ENCODE assay signal across 8 cellular contexts in the genomic region with DNA sequence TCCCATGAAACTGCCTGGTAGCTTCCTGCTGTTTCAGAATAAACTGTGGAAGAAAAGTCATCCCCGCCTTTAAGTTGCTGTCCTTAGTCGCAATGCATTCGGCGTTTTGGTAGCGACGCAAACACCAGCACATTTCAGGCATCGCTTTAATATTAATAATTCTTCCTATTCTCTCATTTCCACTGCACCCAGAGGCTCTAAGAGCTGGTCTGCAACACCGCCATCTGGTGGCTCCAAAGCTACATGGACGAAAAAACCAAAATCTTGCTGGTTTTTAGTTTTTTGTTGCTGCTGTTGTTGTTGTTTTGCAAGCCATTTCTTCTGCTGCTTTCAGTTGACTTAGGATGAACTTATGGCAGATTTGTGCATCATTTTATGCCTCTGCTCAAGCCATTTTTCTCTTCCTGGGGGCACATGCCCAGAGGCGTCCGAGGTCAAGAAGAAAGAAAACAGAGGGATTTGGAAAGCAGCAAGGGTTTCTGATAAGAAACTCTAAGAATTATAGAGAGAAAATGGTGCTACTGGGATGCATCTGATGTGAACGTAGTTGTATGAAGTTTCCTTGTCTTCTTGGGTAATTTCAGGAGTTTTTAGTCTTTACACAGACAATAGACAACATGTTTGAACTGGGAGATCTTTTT.
A peak's percentile ranks its signal among the peaks of the same experiment; 100 is the strongest.
DNase-seq lines count a peak whose midpoint lies in the region; ATAC-seq and TF ChIP-seq lines count a peak whose summit lies in the region.

No MANE protein-coding gene starts in this region.

- DNase-seq in Ammon's horn (ENCODE audit: low spot score) (peak; percentile 66), GM13977 (ENCODE audit: low spot score) (peak; percentile 48), NCI-H2171 (lab: John Stamatoyannopoulos, UW) (peak; percentile 2), anterior cingulate cortex (lab: John Stamatoyannopoulos, UW) (peak in 35 of 58 donors; percentile 1 to 51 (median 14)), iPS-NIHi7 (ENCODE audit: extremely low spot score) (peak; percentile 64)
- peak; percentile 11 for DNase-seq in stimulated activated naive CD8-positive, alpha-beta T cell treated with anti-CD3 and anti-CD28 coated beads, Interleukin-15, Interleukin-2, amounts not matched to agents 100 U/mL and 50 U/mL, for 24 hours

- ATAC-seq in stimulated activated naive CD8-positive, alpha-beta T cell treated with anti-CD3 and anti-CD28 coated beads, Interleukin-15, Interleukin-2, amounts not matched to agents 100 U/mL and 50 U/mL, for 24 hours: no peak
- no peak for ATAC-seq in HG03469 (IDR thresholded peaks at IDR 0.05; ENCODE audit: unreplicated experiment)
- ATAC-seq in GM18909 (IDR thresholded peaks at IDR 0.05; ENCODE audit: poor library complexity, unreplicated experiment): no peak

- in situ Hi-C loops in GM13977 (cut with MboI; ENCODE audit: low pct_unique_long_range_greater_than_20kb, low sequenced_read_pairs, unreplicated experiment): loop anchor here (25.0 kb wide), 1 partner anchor 909 kb away; no protein-coding TSS in a partner anchor

- peak; percentile 76 for TF ChIP-seq CTCF in GM13977 (IDR thresholded peaks at IDR 0.05; ENCODE audit: extremely low read depth, insufficient read depth, missing control alignments)

Comparison
In these comparisons a context has a peak if more than half of its experiments do, and no peak if none do; other contexts are left out.
1. DNase-seq: peak in every context shown above with its lines; median percentile 66 in Ammon's horn; 64 in iPS-NIHi7; 48 in GM13977; 14 in anterior cingulate cortex; 11 in stimulated activated naive CD8-positive, alpha-beta T cell treated with anti-CD3 and anti-CD28 coated beads, Interleukin-15, Interleukin-2, amounts not matched to agents 100 U/mL and 50 U/mL, for 24 hours; 2 in NCI-H2171.